8 cellular contexts compared by ENCODE assay signal in the genomic region with DNA sequence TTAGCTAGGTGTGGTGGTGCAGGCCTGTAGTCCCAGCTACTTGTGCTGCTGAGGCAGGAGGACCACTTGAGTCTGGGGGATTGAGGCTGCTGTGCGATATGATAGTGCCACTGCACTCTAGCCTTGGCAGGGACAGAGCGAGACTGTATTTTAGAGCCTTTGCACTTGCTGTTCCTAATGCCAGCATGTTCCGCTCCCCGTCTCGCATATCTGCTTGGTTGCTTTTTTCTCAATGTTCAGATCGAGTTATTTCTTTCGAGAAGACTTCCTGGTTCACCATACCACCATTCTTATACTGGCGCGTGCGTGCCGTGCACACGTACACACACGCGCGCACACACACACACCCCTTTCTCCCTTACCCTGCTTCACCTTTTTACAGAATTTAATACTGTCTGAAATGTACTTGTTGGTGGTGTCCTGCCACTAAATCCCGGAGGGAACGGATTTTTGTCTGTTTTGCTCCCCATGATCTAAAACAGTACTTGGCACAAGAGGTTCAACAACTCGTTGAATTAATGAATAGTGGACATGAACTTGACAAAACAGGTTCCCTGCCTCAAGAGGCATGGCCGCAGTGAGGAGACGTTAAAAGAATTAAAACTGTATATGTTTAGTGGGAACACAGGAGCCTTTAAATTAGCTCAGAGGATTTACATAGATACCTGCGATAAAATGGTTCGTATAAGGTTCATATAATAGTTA. TPM values are rescaled to one million over a fixed set of nuclear protein-coding genes. Genes with fewer than 3 reads are reported as not detected.
A peak's percentile ranks its signal among the peaks of the same experiment; 100 is the strongest.
DNase-seq lines count a peak whose midpoint lies in the region; ATAC-seq and TF ChIP-seq lines count a peak whose summit lies in the region.

No MANE protein-coding gene starts in this region.

- POLR2A ChIA-PET in CD8-positive, alpha-beta memory T cell (lab: Charles Lee), result interaction anchor here (0.6 to 3.0 kb wide), 17 partner anchors 9 to 919 kb away, joined by 3 to 18 read pairs (median 6); a partner anchor contains a TSS

- no peaks in the 10 kb centered on the region for H3K9me2 ChIP-seq in Loucy (replicated peaks; ENCODE audit: low read depth, low read length)

- peaks cover 0 to 5% of the 10 kb centered on the region in 2 donors for H3K27me3 Mint-ChIP-seq in CD8-positive, alpha-beta memory T cell

- H4K20me1 ChIP-seq in Loucy (ENCODE audit: insufficient read depth, low read length, poor library complexity, severe bottlenecking), result peaks cover 19% of the 10 kb centered on the region

- H3K36me3 ChIP-seq in CD8-positive, alpha-beta memory T cell (ENCODE audit: insufficient read depth, low read length), result no peaks in the 10 kb centered on the region
- H3K36me3 ChIP-seq in Loucy (ENCODE audit: insufficient read depth, low read length) (no peaks in the 10 kb centered on the region), iPS-18a (ENCODE audit: control insufficient read depth, low read depth, low read length) (no peaks in the 10 kb centered on the region)

- peaks cover 0 to 1% (median 0%) of the 10 kb centered on the region in 5 donors for H3K9me3 Mint-ChIP-seq in CD8-positive, alpha-beta memory T cell

- H3K9ac ChIP-seq in Loucy (ENCODE audit: low read depth, low read length, poor library complexity, severe bottlenecking) (peak overlapping the region; percentile 91), iPS-18a (ENCODE audit: low read length) (peak overlapping the region; percentile 99)

- peak overlapping the region; percentile 94 for H3K4me3 ChIP-seq in CD8-positive, alpha-beta memory T cell (ENCODE audit: low read length)
- peak overlapping the region; percentile 86 for H3K4me3 ChIP-seq in Loucy (ENCODE audit: low read length, poor library complexity, severe bottlenecking)
- H3K4me3 ChIP-seq in iPS-18a (ENCODE audit: low read length), result peak overlapping the region; percentile 82

- CTCF ChIA-PET in CD8-positive, alpha-beta memory T cell (lab: Charles Lee), result no interaction called here

- H3K27ac Mint-ChIP-seq in CD8-positive, alpha-beta memory T cell, result peak overlapping the region; percentile 93 to 100 (median 98)

- H3K36me3 Mint-ChIP-seq in CD8-positive, alpha-beta memory T cell, result peaks cover 0 to 33% (median 0%) of the 10 kb centered on the region in 3 donors

- peak overlapping the region; percentile 89 for H3K27ac ChIP-seq in CD8-positive, alpha-beta memory T cell (ENCODE audit: low read depth, low read length)
- peak overlapping the region; percentile 96 for H3K27ac ChIP-seq in iPS-18a (ENCODE audit: low read length)

- ATAC-seq in GM19395 (IDR thresholded peaks at IDR 0.05; ENCODE audit: unreplicated experiment), result no peak
- no peak for ATAC-seq in left lobe of liver

- H3K4me3 Mint-ChIP-seq in CD8-positive, alpha-beta memory T cell, result peak overlapping the region; percentile 93 to 100 (median 98)

- TF ChIP-seq CTCF in Loucy (conservative IDR thresholded peaks at IDR 0.05; ENCODE audit: low read length), result no peak

- peaks cover 13% of the 10 kb centered on the region for H3K4me1 ChIP-seq in CD8-positive, alpha-beta memory T cell (ENCODE audit: insufficient read depth, low read length)
- H3K4me1 ChIP-seq in Loucy (ENCODE audit: insufficient read depth, low read length, poor library complexity, severe bottlenecking) (peaks cover 16% of the 10 kb centered on the region), iPS-18a (ENCODE audit: control insufficient read depth, low read depth, low read length) (peaks cover 10% of the 10 kb centered on the region)

- no peaks in the 10 kb centered on the region for H3K9me3 ChIP-seq in CD8-positive, alpha-beta memory T cell (ENCODE audit: low read length)
- H3K9me3 ChIP-seq in Loucy (ENCODE audit: insufficient read depth, low read depth, low read length), result no peaks in the 10 kb centered on the region
- no peaks in the 10 kb centered on the region for H3K9me3 ChIP-seq in iPS-18a (ENCODE audit: control insufficient read depth, low read depth, low read length)

- H3K27me3 ChIP-seq in CD8-positive, alpha-beta memory T cell (ENCODE audit: insufficient read depth, low read length, poor library complexity, severe bottlenecking), result no peaks in the 10 kb centered on the region
- no peaks in the 10 kb centered on the region for H3K27me3 ChIP-seq in Loucy (ENCODE audit: insufficient read depth, low read length, poor library complexity, severe bottlenecking)
- no peaks in the 10 kb centered on the region for H3K27me3 ChIP-seq in iPS-18a (ENCODE audit: control insufficient read depth, insufficient read depth, low read length)

- no peaks in the 10 kb centered on the region for H3F3A ChIP-seq in Loucy (ENCODE audit: low read depth)

- H3K79me2 ChIP-seq in Loucy (ENCODE audit: insufficient read depth, low read length), result peaks cover 37% of the 10 kb centered on the region

- DNase-seq in CD8-positive, alpha-beta memory T cell, result peak in 1 of 5 donors; percentile 71
- peak; percentile 10 for DNase-seq in activated T-cell treated with anti-CD3 and anti-CD28 coated beads for 48 hours (ENCODE audit: low read depth)
- DNase-seq in stimulated activated CD4-positive, alpha-beta T cell treated with anti-CD3 and anti-CD28 coated beads, Interleukin-4, amount 100 ng/mL, for 4 hours, result peak; percentile 28 to 36
- DNase-seq in left lobe of liver (ENCODE audit: low spot score), result no peak
- DNase-seq in GM03348 (ENCODE audit: low spot score), result no peak

- peaks cover 23 to 35% (median 31%) of the 10 kb centered on the region in 3 donors for H3K4me1 Mint-ChIP-seq in CD8-positive, alpha-beta memory T cell

- H2AFZ ChIP-seq in Loucy (ENCODE audit: low read length), result peak overlapping the region; percentile 88

- H3K4me2 ChIP-seq in Loucy (ENCODE audit: low read depth, low read length, poor library complexity, severe bottlenecking), result peak overlapping the region; percentile 81

RNA-seq across cellular contexts. Expression of a gene that starts 1.1 kb away (rescaled TPM):
- total RNA-seq in CD8-positive, alpha-beta memory T cell, result 10 to 100 TPM; 24.1 to 26.4 TPM
- 40.5 TPM for polyA plus RNA-seq in CD8-positive, alpha-beta memory T cell
- total RNA-seq in left lobe of liver, result 12.8 TPM

RNA-seq across cellular contexts. Expression of a gene that starts 41.5 kb away (rescaled TPM):
- 10 to 100 TPM; 75.2 to 79.8 TPM for total RNA-seq in CD8-positive, alpha-beta memory T cell
- 20.3 TPM for polyA plus RNA-seq in CD8-positive, alpha-beta memory T cell
- 21.3 TPM for total RNA-seq in left lobe of liver

Comparison
In these comparisons a context has a peak if more than half of its experiments do, and no peak if none do; other contexts are left out.
1. DNase-seq: peak in activated T-cell treated with anti-CD3 and anti-CD28 coated beads for 48 hours (single experiment) and stimulated activated CD4-positive, alpha-beta T cell treated with anti-CD3 and anti-CD28 coated beads, Interleukin-4, amount 100 ng/mL, for 4 hours (2 of 2); none in left lobe of liver (single experiment) and GM03348 (single experiment).
2. Peak in every context shown above with its lines, with median percentiles within 50 percentile points of each other: H3K4me3 ChIP-seq.